In the genomic region with DNA sequence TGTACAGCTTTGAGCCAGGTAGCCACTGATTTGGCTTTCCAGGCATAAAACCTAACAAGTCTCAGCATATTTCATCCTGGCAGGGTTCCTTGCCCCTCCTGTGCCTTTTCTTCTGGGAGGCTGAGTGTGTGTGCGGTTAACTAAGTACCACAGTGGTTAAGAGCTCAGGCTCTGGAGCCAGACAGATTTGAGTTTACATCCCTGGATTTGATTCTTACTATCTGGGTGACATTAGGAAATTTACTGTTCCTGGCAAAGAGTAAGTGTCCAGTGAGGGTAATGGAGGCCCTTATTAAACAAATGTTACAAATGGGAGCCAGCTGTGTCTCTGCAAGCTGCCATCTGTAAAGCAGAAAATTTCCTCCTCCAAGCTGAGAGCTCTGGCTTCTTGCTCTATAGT, we compare ENCODE assay signal across 17 cellular contexts. TPM values are rescaled to one million over a fixed set of nuclear protein-coding genes. Genes with fewer than 3 reads are reported as not detected.
DNase-seq lines count a peak whose midpoint lies in the region; ATAC-seq and TF ChIP-seq lines count a peak whose summit lies in the region.
"Had no signal": no experiment of that assay in that cellular context is flagged by ENCODE, and none has a peak within 500 bp of the region (broad histone marks: within the 10 kb centered on the region; RNA-seq: fewer than 3 reads in every experiment).

No MANE protein-coding gene starts in this region.

- H3K9me3 ChIP-seq in heart right ventricle: no peaks in the 10 kb centered on the region

- H3K36me3 Mint-ChIP-seq in nephron (ENCODE audit: low read depth): no peaks in the 10 kb centered on the region
- H3K36me3 Mint-ChIP-seq: activated naive CD4-positive, alpha-beta T cell treated with anti-CD3 and anti-CD28 coated beads, Interleukin-2, amount 10 ng/mL, durations not matched to agents 7 days and 5 days had no signal

- TF ChIP-seq CTCF in HFF-Myc (IDR thresholded peaks at IDR 0.05; ENCODE audit: low read depth, low read length, missing control alignments): no peak
- no peak for TF ChIP-seq CTCF in dorsolateral prefrontal cortex (IDR thresholded peaks at IDR 0.05 in 54 of 56, conservative IDR thresholded peaks at IDR 0.05 in 2 of 56; ENCODE audit: low read depth in 1 of 56, partially characterized antibody in 56 of 56)
- TF ChIP-seq CTCF in nephron (IDR thresholded peaks at IDR 0.05; ENCODE audit: unreplicated experiment in 3 of 3): no peak
- no peak for TF ChIP-seq CTCF in heart right ventricle (IDR thresholded peaks at IDR 0.05)

- intact Hi-C loops in dorsolateral prefrontal cortex (cut with DNase I): no loop called here
- intact Hi-C loops in left ventricle myocardium superior (cut with micrococcal nuclease): no loop called here
- intact Hi-C loops in heart right ventricle (cut with DNase I): loop anchor here in 3 of 10 donors (5.0 to 10.0 kb wide), 2 partner anchors 67 to 69 kb away; no protein-coding TSS in a partner anchor

- H3K27me3 Mint-ChIP-seq in nephron (ENCODE audit: low read depth): peaks cover 34% of the 10 kb centered on the region

- H3K9me3 Mint-ChIP-seq in nephron: no peaks in the 10 kb centered on the region
- H3K9me3 Mint-ChIP-seq: activated naive CD4-positive, alpha-beta T cell treated with anti-CD3 and anti-CD28 coated beads, Interleukin-2, amount 10 ng/mL, durations not matched to agents 7 days and 5 days had no signal

- peaks cover 4% of the 10 kb centered on the region for H3K4me1 Mint-ChIP-seq in nephron
- H3K4me1 Mint-ChIP-seq: activated naive CD4-positive, alpha-beta T cell treated with anti-CD3 and anti-CD28 coated beads, Interleukin-2, amount 10 ng/mL, durations not matched to agents 7 days and 5 days had no signal

- no peaks in the 10 kb centered on the region for H3K36me3 ChIP-seq in heart right ventricle

- 85 to 100% methylated on average over 1 of the region's 1 CpG for WGBS in heart right ventricle, 2 donors

- no peak for ATAC-seq in GM19467 (IDR thresholded peaks at IDR 0.05; ENCODE audit: unreplicated experiment)
- ATAC-seq in left ventricle myocardium superior: no peak
- ATAC-seq in heart right ventricle: no peak
- ATAC-seq: activated CD4-positive, CD25-positive, alpha-beta regulatory T cell treated with anti-CD3 and anti-CD28 coated beads, Interleukin-2, amount 50 U/mL, for 24 hours had no signal

- H3K27me3 ChIP-seq in dorsolateral prefrontal cortex: peaks cover 0 to 5% (median 0%) of the 10 kb centered on the region in 45 donors
- no peaks in the 10 kb centered on the region for H3K27me3 ChIP-seq in heart right ventricle

- peaks cover 0 to 5% (median 0%) of the 10 kb centered on the region in 9 donors for H3K4me1 ChIP-seq in heart right ventricle

- H3K4me3 Mint-ChIP-seq in nephron: no peak overlapping the region
- H3K4me3 Mint-ChIP-seq: activated naive CD4-positive, alpha-beta T cell treated with anti-CD3 and anti-CD28 coated beads, Interleukin-2, amount 10 ng/mL, durations not matched to agents 7 days and 5 days had no signal

- peak overlapping the region in 2 of 3 experiments; percentile 36 to 68 for H3K27ac Mint-ChIP-seq in nephron
- H3K27ac Mint-ChIP-seq: activated naive CD4-positive, alpha-beta T cell treated with anti-CD3 and anti-CD28 coated beads, Interleukin-2, amount 10 ng/mL, durations not matched to agents 7 days and 5 days had no signal

- no peak overlapping the region for H3K4me3 ChIP-seq in HFF-Myc (replicated peaks; ENCODE audit: low read depth, low read length)
- H3K4me3 ChIP-seq in dorsolateral prefrontal cortex: peak overlapping the region in 3 of 59 donors; percentile 4 to 8 (median 4)
- H3K4me3 ChIP-seq in heart right ventricle: no peak overlapping the region

- DNase-seq in HFF-Myc (ENCODE audit: extremely low read depth, low read depth) (peak; percentile 83), NCI-H446 treated with DMSO at 0.1 percent for 48 hours (lab: John Stamatoyannopoulos, UW) (peak; percentile 99), dorsolateral prefrontal cortex (no peak), left ventricle myocardium superior (no peak), heart right ventricle (no peak)
- no peak for DNase-seq in central memory CD4-positive, alpha-beta T cell
- DNase-seq: activated CD8-positive, alpha-beta memory T cell treated with anti-CD3 and anti-CD28 coated beads, Interleukin-2, amount 50 U/mL, for 48 hours; activated naive CD4-positive, alpha-beta T cell treated with anti-CD3 and anti-CD28 coated beads, Interleukin-2, amount 10 ng/mL, durations not matched to agents 7 days and 5 days; Calu3; effector memory CD4-positive, alpha-beta T cell; islet precursor cell; Karpas-422; stimulated activated CD4-positive, alpha-beta T cell treated with anti-CD3 and anti-CD28 coated beads, Interleukin-12 subunit alpha, Interleukin-12 subunit beta, amount 100 ng/mL, for 4 hours had no signal

- H3K27ac ChIP-seq in dorsolateral prefrontal cortex (peak overlapping the region in 31 of 59 donors; percentile 1 to 64 (median 42)), heart right ventricle (no peak overlapping the region)

RNA-seq across cellular contexts. Expression of a gene that starts 6.3 kb away (rescaled TPM):
- total RNA-seq in dorsolateral prefrontal cortex (10 to 100 TPM; 11.3 to 54.1 (median 24.6) TPM), left ventricle myocardium superior (17.0 TPM), heart right ventricle (10 to 100 TPM; 12.1 to 20.5 (median 15.1) TPM)
- polyA plus RNA-seq in heart right ventricle: 1 to 10 TPM; 5.0 to 6.0 TPM
- total RNA-seq: T-helper 1 cell treated with Interleukin-12 subunit alpha and Interleukin-12 subunit beta and Interleukin-4 antibody, amounts not matched to agents 30 ng/mL and 1 ng/mL, for 36 hours had no signal

Comparison
In these comparisons a context has a peak if more than half of its experiments do, and no peak if none do; other contexts are left out.
1. DNase-seq: peak in HFF-Myc (single experiment) and NCI-H446 treated with DMSO at 0.1 percent for 48 hours (single experiment); none in dorsolateral prefrontal cortex (0 of 10), left ventricle myocardium superior (single experiment), heart right ventricle (0 of 2) and central memory CD4-positive, alpha-beta T cell (single experiment).
2. H3K27ac ChIP-seq: peak in dorsolateral prefrontal cortex (31 of 59); none in heart right ventricle (0 of 10).